Comparison of ENCODE assay signal across 28 cellular contexts in genomic region chr2:215618145-215618544, GRCh38.
A peak's percentile ranks its signal among the peaks of the same experiment; 100 is the strongest.
DNase-seq lines count a peak whose midpoint lies in the region; ATAC-seq, FAIRE-seq and TF ChIP-seq lines count a peak whose summit lies in the region.
"Had no signal": no experiment of that assay in that cellular context is flagged by ENCODE, and none has a peak within 500 bp of the region (broad histone marks: within the 10 kb centered on the region; RNA-seq: fewer than 3 reads in every experiment).

No MANE protein-coding gene starts in this region.

- POLR2A ChIA-PET in A549 (lab: Yijun Ruan, JAX): no interaction called here
- POLR2A ChIA-PET in PC-9 (lab: Charles Lee; ENCODE audit: unreplicated experiment): no interaction called here

- no peaks in the 10 kb centered on the region for H3K27me3 ChIP-seq in PC-9 (ENCODE audit: insufficient read depth, low read depth)
- no peaks in the 10 kb centered on the region for H3K27me3 ChIP-seq in brain microvascular endothelial cell (replicated peaks)
- H3K27me3 ChIP-seq in WERI-Rb-1 (ENCODE audit: insufficient read depth, low read depth, severe bottlenecking): no peaks in the 10 kb centered on the region
- H3K27me3 ChIP-seq: BLaER1 treated with 17β-estradiol and CSF1 and Interleukin-3, amounts not matched to agents 10 nM and 100 nM; MG63 had no signal

- no peak overlapping the region for H3K4me3 ChIP-seq in A549
- H3K4me3 ChIP-seq in PC-9: no peak overlapping the region
- H3K4me3 ChIP-seq in brain microvascular endothelial cell (ENCODE audit: low read depth, low read length): no peak overlapping the region
- no peak overlapping the region for H3K4me3 ChIP-seq in WERI-Rb-1 (ENCODE audit: low read depth, low read length)
- H3K4me3 ChIP-seq: BLaER1 treated with 17β-estradiol and CSF1 and Interleukin-3, amounts not matched to agents 10 nM and 100 nM; GM12878; MG63 had no signal

- H3K9me3 Mint-ChIP-seq in nephron progenitor cell (peaks cover 38% of the 10 kb centered on the region), glutamatergic neuron (ENCODE audit: unreplicated experiment) (peaks cover 2% of the 10 kb centered on the region)
- H3K9me3 Mint-ChIP-seq: CD4-positive, alpha-beta T cell had no signal

- peaks cover 34% of the 10 kb centered on the region for H3K4me1 ChIP-seq in A549
- peaks cover 40% of the 10 kb centered on the region for H3K4me1 ChIP-seq in PC-9 (replicated peaks; ENCODE audit: insufficient read depth)

- H2AFZ ChIP-seq in PC-9: no peak overlapping the region

- no TSS peak for BruUV-seq in PC-9 (replicated peaks; lab: Mats Ljungman, UMichigan)

- no peak for TF ChIP-seq RAD21 in A549 (conservative IDR thresholded peaks at IDR 0.05 in 1 of 2, IDR thresholded peaks at IDR 0.05 in 1 of 2)

- no peak for DNase-seq in A549 (ENCODE audit: low read depth in 1 of 2, low spot score in 1 of 2)
- no peak for DNase-seq in PC-9
- no peak for DNase-seq in brain microvascular endothelial cell
- DNase-seq in nephron progenitor cell: no peak
- DNase-seq in glutamatergic neuron: no peak
- DNase-seq in GM19239 (ENCODE audit: insufficient read length, low spot score): no peak
- no peak for DNase-seq in WERI-Rb-1
- DNase-seq: AML-193; CD4-positive, alpha-beta T cell; COR-L47; DMS 273 treated with DMSO at 0.1 percent for 48 hours; DMS79; EL; GDM1; H7; KG1; MG63; NCI-H1105 treated with DMSO at 0.1 percent for 48 hours; NCI-H2029; NCI-H526 treated with DMSO at 0.1 percent for 48 hours; RPMI8226; SHP77; SW 1271 had no signal

- peaks cover 28% of the 10 kb centered on the region for H3F3A ChIP-seq in PC-9 (ENCODE audit: insufficient read depth, low read depth)

- H3K27ac ChIP-seq in A549 (peak overlapping the region; percentile 68 to 72), PC-9 (peak overlapping the region; percentile 59), brain microvascular endothelial cell (peak overlapping the region; percentile 86), WERI-Rb-1 (no peak overlapping the region)
- H3K27ac ChIP-seq: BLaER1 treated with 17β-estradiol and CSF1 and Interleukin-3, amounts not matched to agents 10 nM and 100 nM; HL-60 had no signal

- H3K27ac Mint-ChIP-seq in nephron progenitor cell: peak overlapping the region; percentile 97
- H3K27ac Mint-ChIP-seq in glutamatergic neuron (ENCODE audit: unreplicated experiment): no peak overlapping the region
- H3K27ac Mint-ChIP-seq: CD4-positive, alpha-beta T cell had no signal

- WGBS in A549 (ENCODE audit: missing lambda C conversion rate): 90% methylated on average over 1 of the region's 1 CpG

- intact Hi-C loops in PC-9 (cut with micrococcal nuclease; ENCODE audit: unreplicated experiment): loop anchor here (2.0 to 10.0 kb wide), 3 partner anchors 75 to 287 kb away; no protein-coding TSS in a partner anchor

- peak overlapping the region; percentile 36 for H3K4me3 Mint-ChIP-seq in nephron progenitor cell
- H3K4me3 Mint-ChIP-seq in glutamatergic neuron (ENCODE audit: unreplicated experiment): no peak overlapping the region
- H3K4me3 Mint-ChIP-seq: CD4-positive, alpha-beta T cell had no signal

- H3K36me3 Mint-ChIP-seq in nephron progenitor cell (ENCODE audit: low read depth): peaks cover 27% of the 10 kb centered on the region
- no peaks in the 10 kb centered on the region for H3K36me3 Mint-ChIP-seq in glutamatergic neuron (ENCODE audit: unreplicated experiment)

- no peaks in the 10 kb centered on the region for H3K9me3 ChIP-seq in A549
- H3K9me3 ChIP-seq in PC-9 (ENCODE audit: insufficient read depth, low read depth): no peaks in the 10 kb centered on the region
- H3K9me3 ChIP-seq in WERI-Rb-1 (ENCODE audit: severe bottlenecking): peaks cover 10% of the 10 kb centered on the region
- H3K9me3 ChIP-seq: MG63 had no signal

- CTCF ChIA-PET in A549 (lab: Yijun Ruan, JAX) (interaction anchor here (1.0 kb wide), 1 partner anchor 9 kb away, joined by 3 read pairs; no protein-coding TSS in a partner anchor), PC-9 (lab: Charles Lee) (interaction anchor here (1.1 kb wide), 1 partner anchor 164 kb away, joined by 3 read pairs; no protein-coding TSS in a partner anchor)

- TF ChIP-seq EP300 in A549 (IDR thresholded peaks at IDR 0.05): no peak

- H3K36me3 ChIP-seq in PC-9 (ENCODE audit: low read depth) (no peaks in the 10 kb centered on the region), brain microvascular endothelial cell (replicated peaks) (no peaks in the 10 kb centered on the region), WERI-Rb-1 (no peaks in the 10 kb centered on the region)
- H3K36me3 ChIP-seq: BLaER1 treated with 17β-estradiol and CSF1 and Interleukin-3, amounts not matched to agents 10 nM and 100 nM; MG63 had no signal

- FAIRE-seq in A549 (lab: Jason Lieb, UNC) (no peak), GM19239 (lab: Jason Lieb, UNC) (no peak)
- FAIRE-seq: A204.1, GM12878 had no signal

- H3K4me2 ChIP-seq in A549: no peak overlapping the region
- peak overlapping the region; percentile 73; the same call in 1 of the 2 replicates for H3K4me2 ChIP-seq in PC-9

- TF ChIP-seq POLR2A in A549 (IDR thresholded peaks at IDR 0.05; ENCODE audit: low read length): no peak

- no peaks in the 10 kb centered on the region for H3K79me2 ChIP-seq in PC-9 (ENCODE audit: low read depth)

- TF ChIP-seq CTCF in A549 (IDR thresholded peaks at IDR 0.05) (no peak), PC-9 (conservative IDR thresholded peaks at IDR 0.05) (no peak), brain microvascular endothelial cell (IDR thresholded peaks at IDR 0.05; ENCODE audit: low read depth, low read length, missing control alignments) (no peak), nephron progenitor cell (IDR thresholded peaks at IDR 0.05) (no peak), glutamatergic neuron (IDR thresholded peaks at IDR 0.05; ENCODE audit: partially characterized antibody, unreplicated experiment) (no peak), WERI-Rb-1 (IDR thresholded peaks at IDR 0.05; ENCODE audit: low read depth, low read length) (no peak)

- no peak for ATAC-seq in A549
- ATAC-seq in GM21526 (IDR thresholded peaks at IDR 0.05; ENCODE audit: low FRiP score, unreplicated experiment): no peak
- ATAC-seq: GM12878 had no signal

- H4K20me1 ChIP-seq in PC-9 (ENCODE audit: insufficient read depth): no peaks in the 10 kb centered on the region
- H4K20me1 ChIP-seq: BLaER1 treated with 17β-estradiol and CSF1 and Interleukin-3, amounts not matched to agents 10 nM and 100 nM had no signal

- in situ Hi-C loops in brain microvascular endothelial cell (cut with HindIII; ENCODE audit: low pct_ligation_motif_present, low sequenced_read_pairs): no loop called here

- H3K9me2 ChIP-seq in PC-9 (ENCODE audit: insufficient read depth): no peaks in the 10 kb centered on the region

- H3K27me3 Mint-ChIP-seq in nephron progenitor cell (ENCODE audit: low read depth, poor library complexity) (peaks cover 8% of the 10 kb centered on the region), glutamatergic neuron (ENCODE audit: unreplicated experiment) (peaks cover 2% of the 10 kb centered on the region)

- H3K4me1 Mint-ChIP-seq in nephron progenitor cell: peaks cover 65% of the 10 kb centered on the region
- H3K4me1 Mint-ChIP-seq in glutamatergic neuron (ENCODE audit: low read depth, unreplicated experiment): peaks cover 11% of the 10 kb centered on the region

TF ChIP-seq in A549, 52 proteins besides CTCF, POLR2A, EP300 and RAD21:
- no peak for TF ChIP-seq MAFK (IDR thresholded peaks at IDR 0.05; ENCODE audit: partially characterized antibody)
- no peak for TF ChIP-seq NR3C1 (IDR thresholded peaks at IDR 0.05)
- no peak for TF ChIP-seq RNF2 (IDR thresholded peaks at IDR 0.05; ENCODE audit: borderline replicate concordance, low read depth)
- TF ChIP-seq HMGXB4 (CRISPR knock-in tag; IDR thresholded peaks at IDR 0.05; ENCODE audit: borderline replicate concordance): no peak
- TF ChIP-seq ZSCAN20 (CRISPR knock-in tag; IDR thresholded peaks at IDR 0.05): peak; percentile 77; the same call in 1 of the 2 replicates
- 0 out of 2 replicates have a peak, but pooled peaks have one; percentile 74 for TF ChIP-seq HEYL (CRISPR knock-in tag; IDR thresholded peaks at IDR 0.05)
- TF ChIP-seq TP53 (CRISPR knock-in tag; IDR thresholded peaks at IDR 0.05): no peak
- no peak for TF ChIP-seq MAZ (IDR thresholded peaks at IDR 0.05; ENCODE audit: borderline replicate concordance, low read depth, low read length)
- TF ChIP-seq EHF (CRISPR knock-in tag; IDR thresholded peaks at IDR 0.05): no peak
- TF ChIP-seq JUN (IDR thresholded peaks at IDR 0.05): no peak
- TF ChIP-seq HOXB13 (CRISPR knock-in tag; IDR thresholded peaks at IDR 0.05; ENCODE audit: low read depth): 0 out of 2 replicates have a peak, but pooled peaks have one; percentile 36
- no peak for TF ChIP-seq SREBF2 (IDR thresholded peaks at IDR 0.05)
